Comparison of ENCODE assay signal across 30 cellular contexts in genomic region chr18:25075793-25076192, GRCh38.
DNase-seq lines count a peak whose midpoint lies in the region; ATAC-seq, FAIRE-seq and TF ChIP-seq lines count a peak whose summit lies in the region.
"Had no signal": no experiment of that assay in that cellular context is flagged by ENCODE, and none has a peak within 500 bp of the region (broad histone marks: within the 10 kb centered on the region; RNA-seq: fewer than 3 reads in every experiment).

No MANE protein-coding gene starts in this region.

- H3K4me1 Mint-ChIP-seq in astrocyte (ENCODE audit: low read depth, unreplicated experiment) = peaks cover 11% of the 10 kb centered on the region
- H3K4me1 Mint-ChIP-seq: central memory CD8-positive, alpha-beta T cell; T-cell had no signal

- no peaks in the 10 kb centered on the region for H3K9me3 ChIP-seq in astrocyte (ENCODE audit: insufficient read depth, low read depth, low read length)
- no peaks in the 10 kb centered on the region for H3K9me3 ChIP-seq in MG63
- H3K9me3 ChIP-seq in WERI-Rb-1 (ENCODE audit: severe bottlenecking) = no peaks in the 10 kb centered on the region
- H3K9me3 ChIP-seq: ascending aorta, HAP-1, neutrophil, prostate gland, sigmoid colon, SJSA1 had no signal

- no peaks in the 10 kb centered on the region for H4K20me1 ChIP-seq in astrocyte (ENCODE audit: insufficient read depth, low read length)

- no peak overlapping the region for H3K9ac ChIP-seq in astrocyte (ENCODE audit: low read length)

- no peaks in the 10 kb centered on the region for H3K4me1 ChIP-seq in astrocyte (ENCODE audit: insufficient read depth, low read length)
- H3K4me1 ChIP-seq: ascending aorta, HAP-1, prostate gland, SJSA1 had no signal

- H3K9me3 Mint-ChIP-seq in astrocyte (ENCODE audit: unreplicated experiment) = no peaks in the 10 kb centered on the region
- H3K9me3 Mint-ChIP-seq: activated CD4-positive, alpha-beta memory T cell treated with anti-CD3 and anti-CD28 coated beads for 36 hours; T-cell had no signal

- no peak overlapping the region for H2AFZ ChIP-seq in astrocyte (ENCODE audit: low read depth, low read length)

- no peak overlapping the region for H3K27ac Mint-ChIP-seq in astrocyte (ENCODE audit: unreplicated experiment)
- H3K27ac Mint-ChIP-seq: activated CD4-positive, alpha-beta memory T cell treated with anti-CD3 and anti-CD28 coated beads for 36 hours; activated naive CD8-positive, alpha-beta T cell; T-cell had no signal

- DNase-seq in GM03348 (ENCODE audit: low spot score) (peak; percentile 26), astrocyte (ENCODE audit: low read depth) (peak; percentile 16), fibroblast of the aortic adventitia (ENCODE audit: low read depth) (peak; percentile 7), putamen (ENCODE audit: low spot score) (peak; percentile 30), MG63 (no peak), WERI-Rb-1 (no peak)
- DNase-seq in activated T-cell treated with anti-CD3 and anti-CD28 coated beads, Interleukin-2, amount 50 U/mL, for 48 hours = no peak
- DNase-seq: activated CD4-positive, alpha-beta memory T cell treated with anti-CD3 and anti-CD28 coated beads for 36 hours; activated CD8-positive, alpha-beta memory T cell treated with anti-CD3 and anti-CD28 coated beads, Interleukin-2, amount 50 U/mL, for 48 hours; dorsolateral prefrontal cortex; EL; foreskin fibroblast; Karpas-422; MV-4-11; NCI-H1436 treated with DMSO at 0.1 percent for 48 hours; NCI-H446; RPMI8226; sigmoid colon; stimulated activated CD4-positive, alpha-beta T cell treated with anti-CD3 and anti-CD28 coated beads, Interleukin-15, amount 100 ng/mL, for 24 hours; stimulated activated naive CD4-positive, alpha-beta T cell; T-cell had no signal

- FAIRE-seq in astrocyte (lab: Jason Lieb, UNC) = no peak

- no peak overlapping the region for H3K4me2 ChIP-seq in astrocyte (ENCODE audit: low read length)

- no peak for TF ChIP-seq CTCF in astrocyte (IDR thresholded peaks at IDR 0.05; ENCODE audit: insufficient read depth, low read depth, low read length)
- no peak for TF ChIP-seq CTCF in fibroblast of the aortic adventitia (IDR thresholded peaks at IDR 0.05; ENCODE audit: insufficient read depth, low read length)
- TF ChIP-seq CTCF in WERI-Rb-1 (IDR thresholded peaks at IDR 0.05; ENCODE audit: low read depth, low read length) = no peak

- H3K4me3 ChIP-seq in astrocyte (ENCODE audit: insufficient read depth, low read depth, low read length) (no peak overlapping the region), fibroblast of the aortic adventitia (ENCODE audit: low read depth, low read length) (no peak overlapping the region), MG63 (no peak overlapping the region), WERI-Rb-1 (ENCODE audit: low read depth, low read length) (no peak overlapping the region)
- H3K4me3 ChIP-seq: ascending aorta, HAP-1, prostate gland, sigmoid colon, SJSA1 had no signal

- no peak overlapping the region for H3K4me3 Mint-ChIP-seq in astrocyte (ENCODE audit: unreplicated experiment)
- H3K4me3 Mint-ChIP-seq: activated CD4-positive, alpha-beta memory T cell treated with anti-CD3 and anti-CD28 coated beads for 36 hours; activated naive CD8-positive, alpha-beta T cell; central memory CD8-positive, alpha-beta T cell; T-cell had no signal

- H3K27ac ChIP-seq in astrocyte (ENCODE audit: low read depth, low read length) = no peak overlapping the region
- no peak overlapping the region for H3K27ac ChIP-seq in WERI-Rb-1
- H3K27ac ChIP-seq: ascending aorta, neutrophil, prostate gland, sigmoid colon, SJSA1 had no signal

- no peak for ATAC-seq in HG03521 (IDR thresholded peaks at IDR 0.05; ENCODE audit: unreplicated experiment)
- ATAC-seq: activated CD4-positive, CD25-positive, alpha-beta regulatory T cell treated with anti-CD3 and anti-CD28 coated beads, Interleukin-2, amount 50 U/mL, for 24 hours; T-cell had no signal

- no peaks in the 10 kb centered on the region for H3K79me2 ChIP-seq in astrocyte (ENCODE audit: insufficient read depth, low read length)

- no peaks in the 10 kb centered on the region for H3K27me3 Mint-ChIP-seq in astrocyte (ENCODE audit: low read depth, unreplicated experiment)
- H3K27me3 Mint-ChIP-seq: activated CD4-positive, alpha-beta memory T cell treated with anti-CD3 and anti-CD28 coated beads for 36 hours; activated naive CD8-positive, alpha-beta T cell; central memory CD8-positive, alpha-beta T cell; T-cell had no signal

- H3K36me3 ChIP-seq in astrocyte (ENCODE audit: insufficient read depth, low read length) = no peaks in the 10 kb centered on the region
- no peaks in the 10 kb centered on the region for H3K36me3 ChIP-seq in MG63
- no peaks in the 10 kb centered on the region for H3K36me3 ChIP-seq in WERI-Rb-1
- H3K36me3 ChIP-seq: ascending aorta, HAP-1, neutrophil, prostate gland, sigmoid colon, SJSA1 had no signal

- H3K27me3 ChIP-seq in astrocyte (ENCODE audit: insufficient read depth, low read length) (no peaks in the 10 kb centered on the region), MG63 (no peaks in the 10 kb centered on the region), WERI-Rb-1 (ENCODE audit: insufficient read depth, low read depth, severe bottlenecking) (peaks cover 7% of the 10 kb centered on the region)
- H3K27me3 ChIP-seq: ascending aorta, dorsolateral prefrontal cortex, neutrophil, sigmoid colon, SJSA1 had no signal

- peaks cover 3% of the 10 kb centered on the region for H3K36me3 Mint-ChIP-seq in astrocyte (ENCODE audit: low read depth, unreplicated experiment)
- H3K36me3 Mint-ChIP-seq: activated CD4-positive, alpha-beta memory T cell treated with anti-CD3 and anti-CD28 coated beads for 36 hours; activated naive CD8-positive, alpha-beta T cell; T-cell had no signal

Comparison
In these comparisons a context has a peak if more than half of its experiments do, and no peak if none do; other contexts are left out.
1. DNase-seq: peak in GM03348 (single experiment), astrocyte (single experiment), fibroblast of the aortic adventitia (single experiment) and putamen (single experiment); none in MG63 (single experiment), WERI-Rb-1 (single experiment) and activated T-cell treated with anti-CD3 and anti-CD28 coated beads, Interleukin-2, amount 50 U/mL, for 48 hours (0 of 2).